Comparison of ENCODE assay signal across 8 cellular contexts in the genomic region with DNA sequence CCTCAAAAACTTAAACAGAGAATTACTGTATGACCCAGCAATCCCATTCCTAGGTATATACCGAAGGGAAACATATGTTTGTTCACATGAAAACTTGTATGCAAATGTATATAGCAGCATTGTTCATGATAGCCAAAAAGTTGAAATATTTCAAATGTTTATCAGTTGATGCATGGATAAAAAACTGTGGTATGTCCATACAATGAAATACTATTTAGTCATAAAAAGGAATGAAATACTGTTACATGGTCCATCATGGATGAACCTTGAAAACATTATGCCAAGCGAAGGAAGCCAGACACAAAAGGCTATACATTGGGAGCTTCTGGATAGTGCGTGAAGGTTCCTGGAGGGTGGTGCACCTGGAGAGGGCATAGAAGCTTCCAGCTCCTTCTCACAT.
"Had no signal": no experiment of that assay in that cellular context is flagged by ENCODE, and none has a peak within 500 bp of the region (broad histone marks: within the 10 kb centered on the region; RNA-seq: fewer than 3 reads in every experiment).

No MANE protein-coding gene starts in this region.

- FAIRE-seq: HepG2 had no signal

- DNase-seq: H7, KG1 had no signal

- H3K4me3 ChIP-seq: GM23338, HAP-1 had no signal

- H3K27ac Mint-ChIP-seq: GM23338, IgD-negative memory B cell had no signal

- H3K27ac ChIP-seq: HL-60 had no signal

- H3K4me3 Mint-ChIP-seq: GM23338, IgD-negative memory B cell had no signal

- ATAC-seq: GM23338, HCT116, HepG2 had no signal

- H3K4me2 ChIP-seq: GM23338 had no signal

- H3K4me1 ChIP-seq: HAP-1 had no signal

- H3K9me3 ChIP-seq: HAP-1 had no signal

- H3K9me3 Mint-ChIP-seq: IgD-negative memory B cell had no signal

- H3K36me3 ChIP-seq: HAP-1 had no signal

- H3K4me1 Mint-ChIP-seq: GM23338 had no signal

- H2AFZ ChIP-seq: GM23338 had no signal
